Comparison of ENCODE assay signal across 9 cellular contexts in genomic region chr4:73676881-73677323, GRCh38. TPM values are rescaled to one million over a fixed set of nuclear protein-coding genes. Genes with fewer than 3 reads are reported as not detected.
A peak's percentile ranks its signal among the peaks of the same experiment; 100 is the strongest.
DNase-seq lines count a peak whose midpoint lies in the region; ATAC-seq and TF ChIP-seq lines count a peak whose summit lies in the region.
"Had no signal": no experiment of that assay in that cellular context is flagged by ENCODE, and none has a peak within 500 bp of the region (broad histone marks: within the 10 kb centered on the region; RNA-seq: fewer than 3 reads in every experiment).

No MANE protein-coding gene starts in this region.

- H3K9ac ChIP-seq in HCT116 (ENCODE audit: low read length) = no peak overlapping the region

- TF ChIP-seq POLR2A in HCT116 (IDR thresholded peaks at IDR 0.05; ENCODE audit: borderline replicate concordance, extremely low read depth, insufficient read depth, insufficient read length) = no peak

- H3K4me2 ChIP-seq in DOHH2 (ENCODE audit: low read length) (peak overlapping the region; percentile 52), HCT116 (ENCODE audit: low read length) (peak overlapping the region; percentile 40)

- peaks cover 33% of the 10 kb centered on the region for H3K4me1 ChIP-seq in DOHH2 (ENCODE audit: control insufficient read depth, low read length)
- H3K4me1 ChIP-seq in HCT116 (ENCODE audit: control insufficient read depth in 1 of 2, insufficient read depth in 2 of 2, low read length in 2 of 2) = peaks cover 0 to 12% of the 10 kb centered on the region in 2 experiments; a peak in 2 of 4 replicates

- H3K27me3 ChIP-seq in DOHH2 (ENCODE audit: control insufficient read depth, low read length) = no peaks in the 10 kb centered on the region
- no peaks in the 10 kb centered on the region for H3K27me3 ChIP-seq in HCT116 (ENCODE audit: insufficient read depth, low read length)

- H3K4me3 ChIP-seq in DOHH2 (ENCODE audit: low read length) = peak overlapping the region; percentile 28
- H3K4me3 ChIP-seq in HCT116 (replicated peaks in 1 of 2; ENCODE audit: low read depth in 1 of 2, low read length in 2 of 2) = no peak overlapping the region
- H3K4me3 ChIP-seq in fibroblast of mammary gland (ENCODE audit: control insufficient read depth, low read depth, low read length) = no peak overlapping the region
- H3K4me3 ChIP-seq: coronary artery had no signal

- H3K9me2 ChIP-seq in DOHH2 (replicated peaks; ENCODE audit: control insufficient read depth, low read length) (no peaks in the 10 kb centered on the region), HCT116 (ENCODE audit: insufficient read depth) (no peaks in the 10 kb centered on the region; the same call in 1 of the 2 replicates)

- H3K36me3 ChIP-seq in DOHH2 (ENCODE audit: control insufficient read depth, low read length) = no peaks in the 10 kb centered on the region
- H3K36me3 ChIP-seq in HCT116 (ENCODE audit: control insufficient read depth in 1 of 2, insufficient read depth in 2 of 2, low read length in 2 of 2) = no peaks in the 10 kb centered on the region

- BruUV-seq in HCT116 (replicated peaks; lab: Mats Ljungman, UMichigan) = no TSS peak

- no peaks in the 10 kb centered on the region for H3K9me3 ChIP-seq in DOHH2 (ENCODE audit: control insufficient read depth, insufficient read depth, low read length)
- no peaks in the 10 kb centered on the region for H3K9me3 ChIP-seq in HCT116 (ENCODE audit: control insufficient read depth in 1 of 2, insufficient read depth in 1 of 2, low read depth in 1 of 2, low read length in 2 of 2)

- no peak for TF ChIP-seq RAD21 in HCT116 (IDR thresholded peaks at IDR 0.05; ENCODE audit: low read depth)

- ATAC-seq in HCT116 = no peak

- RAD21 ChIA-PET in HCT116 (lab: Charles Lee; ENCODE audit: low non-redundant PET in 1 of 2, low total read pairs in 2 of 2, uncharacterized antibody in 2 of 2, unreplicated experiment in 2 of 2) = no interaction called here

- H3K27ac ChIP-seq in DOHH2 (ENCODE audit: low read depth, low read length) = peak overlapping the region; percentile 26
- no peak overlapping the region for H3K27ac ChIP-seq in HCT116 (ENCODE audit: low read depth, low read length)
- H3K27ac ChIP-seq: coronary artery had no signal

- H3K79me2 ChIP-seq in DOHH2 (ENCODE audit: control insufficient read depth, low read length) (no peaks in the 10 kb centered on the region), HCT116 (ENCODE audit: insufficient read depth, low read length) (no peaks in the 10 kb centered on the region)

- H4K20me1 ChIP-seq in DOHH2 (ENCODE audit: control insufficient read depth, insufficient read depth, low read depth, low read length) = no peaks in the 10 kb centered on the region
- H4K20me1 ChIP-seq in HCT116 (ENCODE audit: insufficient read depth) = no peaks in the 10 kb centered on the region

- DNase-seq in HCT116 (ENCODE audit: low read depth, low spot score) = no peak
- DNase-seq in NCI-H2107 treated with DMSO at 0.1 percent for 48 hours (lab: John Stamatoyannopoulos, UW; ENCODE audit: unreplicated experiment) = peak; percentile 95
- DNase-seq in fibroblast of mammary gland (ENCODE audit: low read depth) = peak; percentile 59
- DNase-seq in islet precursor cell = no peak
- no peak for DNase-seq in hippocampal formation (lab: John Stamatoyannopoulos, UW)
- no peak for DNase-seq in NCI-H2227 (lab: John Stamatoyannopoulos, UW; ENCODE audit: unreplicated experiment)
- no peak for DNase-seq in OCI-M2 (lab: John Stamatoyannopoulos, UW; ENCODE audit: unreplicated experiment)

- POLR2A ChIA-PET in HCT116 (lab: Charles Lee) = no interaction called here

- H3F3A ChIP-seq in DOHH2 (ENCODE audit: control insufficient read depth, insufficient read depth) = no peaks in the 10 kb centered on the region

- TF ChIP-seq CTCF in DOHH2 (IDR thresholded peaks at IDR 0.05; ENCODE audit: low read depth, low read length, poor library complexity, severe bottlenecking) (no peak), HCT116 (IDR thresholded peaks at IDR 0.05 in 2 of 3, conservative IDR thresholded peaks at IDR 0.05 in 1 of 3; ENCODE audit: borderline replicate concordance in 1 of 3, insufficient read depth in 1 of 3, low read depth in 2 of 3, low read length in 2 of 3) (no peak), fibroblast of mammary gland (conservative IDR thresholded peaks at IDR 0.05; ENCODE audit: control insufficient read depth, insufficient read depth, low read depth, low read length) (no peak)

- intact Hi-C loops in HCT116 (cut with micrococcal nuclease) = loop anchor here (10.0 kb wide), 1 partner anchor 358 kb away; the partner anchor contains the start of gene CXCL3

- peak overlapping the region; percentile 18 for H2AFZ ChIP-seq in HCT116 (ENCODE audit: low read depth, low read length, poor library complexity, severe bottlenecking)

- CTCF ChIA-PET in HCT116 (lab: Charles Lee) = interaction anchor here (1.3 to 1.9 kb wide), 3 partner anchors 21 to 457 kb away, joined by 3 to 6 read pairs (median 3); no protein-coding TSS in a partner anchor

TF ChIP-seq in HCT116, 20 proteins besides CTCF, POLR2A, EP300 and RAD21:
- TF ChIP-seq ZNF274 (IDR thresholded peaks at IDR 0.05; ENCODE audit: low read depth, low read length) (no peak), TCF7L2 (IDR thresholded peaks at IDR 0.05; ENCODE audit: borderline replicate concordance, extremely low read depth, insufficient read depth, insufficient read length) (no peak), CBX3 (IDR thresholded peaks at IDR 0.05; ENCODE audit: low read depth) (peak; percentile 39; the same call in 1 of the 2 replicates), SIN3A (IDR thresholded peaks at IDR 0.05; ENCODE audit: low read depth) (0 out of 2 replicates have a peak, but pooled peaks have one; percentile 25), FOSL1 (IDR thresholded peaks at IDR 0.05; ENCODE audit: low read depth) (peak; percentile 54; the same call in 1 of the 2 replicates), CEBPB (IDR thresholded peaks at IDR 0.05; ENCODE audit: low read depth) (0 out of 2 replicates have a peak, but pooled peaks have one; percentile 22), MAX (IDR thresholded peaks at IDR 0.05) (0 out of 2 replicates have a peak, but pooled peaks have one; percentile 15), JUND (IDR thresholded peaks at IDR 0.05) (peak; percentile 59), SP1 (IDR thresholded peaks at IDR 0.05; ENCODE audit: low read depth) (0 out of 2 replicates have a peak, but pooled peaks have one; percentile 29)
- TF ChIP-seq, protein P1, sequence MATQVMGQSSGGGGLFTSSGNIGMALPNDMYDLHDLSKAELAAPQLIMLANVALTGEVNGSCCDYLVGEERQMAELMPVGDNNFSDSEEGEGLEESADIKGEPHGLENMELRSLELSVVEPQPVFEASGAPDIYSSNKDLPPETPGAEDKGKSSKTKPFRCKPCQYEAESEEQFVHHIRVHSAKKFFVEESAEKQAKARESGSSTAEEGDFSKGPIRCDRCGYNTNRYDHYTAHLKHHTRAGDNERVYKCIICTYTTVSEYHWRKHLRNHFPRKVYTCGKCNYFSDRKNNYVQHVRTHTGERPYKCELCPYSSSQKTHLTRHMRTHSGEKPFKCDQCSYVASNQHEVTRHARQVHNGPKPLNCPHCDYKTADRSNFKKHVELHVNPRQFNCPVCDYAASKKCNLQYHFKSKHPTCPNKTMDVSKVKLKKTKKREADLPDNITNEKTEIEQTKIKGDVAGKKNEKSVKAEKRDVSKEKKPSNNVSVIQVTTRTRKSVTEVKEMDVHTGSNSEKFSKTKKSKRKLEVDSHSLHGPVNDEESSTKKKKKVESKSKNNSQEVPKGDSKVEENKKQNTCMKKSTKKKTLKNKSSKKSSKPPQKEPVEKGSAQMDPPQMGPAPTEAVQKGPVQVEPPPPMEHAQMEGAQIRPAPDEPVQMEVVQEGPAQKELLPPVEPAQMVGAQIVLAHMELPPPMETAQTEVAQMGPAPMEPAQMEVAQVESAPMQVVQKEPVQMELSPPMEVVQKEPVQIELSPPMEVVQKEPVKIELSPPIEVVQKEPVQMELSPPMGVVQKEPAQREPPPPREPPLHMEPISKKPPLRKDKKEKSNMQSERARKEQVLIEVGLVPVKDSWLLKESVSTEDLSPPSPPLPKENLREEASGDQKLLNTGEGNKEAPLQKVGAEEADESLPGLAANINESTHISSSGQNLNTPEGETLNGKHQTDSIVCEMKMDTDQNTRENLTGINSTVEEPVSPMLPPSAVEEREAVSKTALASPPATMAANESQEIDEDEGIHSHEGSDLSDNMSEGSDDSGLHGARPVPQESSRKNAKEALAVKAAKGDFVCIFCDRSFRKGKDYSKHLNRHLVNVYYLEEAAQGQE (IDR thresholded peaks at IDR 0.05; ENCODE audit: low read depth) = no peak
- TF ChIP-seq, protein P2, sequence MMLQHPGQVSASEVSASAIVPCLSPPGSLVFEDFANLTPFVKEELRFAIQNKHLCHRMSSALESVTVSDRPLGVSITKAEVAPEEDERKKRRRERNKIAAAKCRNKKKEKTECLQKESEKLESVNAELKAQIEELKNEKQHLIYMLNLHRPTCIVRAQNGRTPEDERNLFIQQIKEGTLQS (IDR thresholded peaks at IDR 0.05) = no peak

RNA-seq across cellular contexts. Expression of gene RASSF6, which starts 56.7 kb away (rescaled TPM):
- 1.1 TPM for total RNA-seq in HCT116 (2021; ENCODE audit: unreplicated experiment)
- 0.25 and 0.29 TPM in 2 replicates for polyA plus RNA-seq in HCT116 (2012)

Comparison
In these comparisons a context has a peak if more than half of its experiments do, and no peak if none do; other contexts are left out.
1. DNase-seq: peak in NCI-H2107 treated with DMSO at 0.1 percent for 48 hours (single experiment) and fibroblast of mammary gland (single experiment); none in HCT116 (single experiment), islet precursor cell (single experiment), hippocampal formation (0 of 2), NCI-H2227 (single experiment) and OCI-M2 (single experiment).